In the genomic region with DNA sequence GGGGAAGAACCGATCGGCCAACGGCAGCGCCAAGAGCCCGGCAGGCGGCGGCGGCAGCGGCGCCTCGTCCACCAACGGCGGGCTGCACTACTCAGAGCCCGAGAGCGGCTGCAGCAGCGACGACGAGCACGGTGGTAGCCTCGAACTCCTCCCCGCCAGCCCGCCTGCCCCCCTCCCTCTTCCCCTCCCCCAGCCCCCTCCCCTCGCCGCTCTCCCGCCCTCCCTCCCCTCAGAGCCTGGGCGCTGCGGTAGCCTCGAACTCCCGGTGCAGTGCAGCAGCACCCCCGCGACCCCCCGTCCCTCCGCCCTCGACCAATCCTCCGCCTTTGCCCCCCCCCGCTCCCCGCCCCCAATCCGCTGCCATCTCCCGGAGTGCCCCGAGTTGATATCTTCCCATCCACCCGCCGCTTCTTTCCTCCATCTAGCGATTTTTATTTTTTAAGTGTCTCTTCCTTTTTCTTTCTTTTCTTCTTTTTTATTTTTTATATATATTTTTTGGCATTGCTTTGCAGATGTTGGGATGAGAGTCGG, we compare ENCODE assay signal across 8 cellular contexts. TPM values are rescaled to one million over a fixed set of nuclear protein-coding genes. Genes with fewer than 3 reads are reported as not detected.
A peak's percentile ranks its signal among the peaks of the same experiment; 100 is the strongest.
DNase-seq lines count a peak whose midpoint lies in the region; ATAC-seq and FAIRE-seq lines count a peak whose summit lies in the region.

No MANE protein-coding gene starts in this region.

- no peaks in the 10 kb centered on the region for H3K27me3 ChIP-seq in layer of hippocampus (ENCODE audit: control insufficient read depth, insufficient read depth, low read length)

- H3K27me3 Mint-ChIP-seq in central memory CD8-positive, alpha-beta T cell, result no peaks in the 10 kb centered on the region

- DNase-seq in activated naive CD4-positive, alpha-beta T cell (lab: John Stamatoyannopoulos, UW), result peak; percentile 30 to 67 (median 43)
- DNase-seq in activated naive CD4-positive, alpha-beta T cell treated with Interleukin-2 at 50 U/mL for 16 hours, result no peak
- peak; percentile 62 for DNase-seq in SK-MEL-5 (ENCODE audit: low read depth, low spot score)
- no peak for DNase-seq in central memory CD8-positive, alpha-beta T cell (ENCODE audit: low spot score in 2 of 2)
- peak in 2 of 3 experiments; percentile 15 to 51 for DNase-seq in stimulated activated CD4-positive, alpha-beta T cell treated with anti-CD3 and anti-CD28 coated beads, TNF-alpha, amount 100 ng/mL, for 24 hours (ENCODE audit: low read depth in 3 of 3)
- no peak for DNase-seq in GM19239 (ENCODE audit: insufficient read length, low spot score)

- peaks cover 20% of the 10 kb centered on the region for H3K4me1 Mint-ChIP-seq in central memory CD8-positive, alpha-beta T cell

- peak overlapping the region; percentile 95 for H3K4me3 Mint-ChIP-seq in central memory CD8-positive, alpha-beta T cell

- H3K36me3 Mint-ChIP-seq in central memory CD8-positive, alpha-beta T cell (ENCODE audit: insufficient read depth), result peaks cover 25% of the 10 kb centered on the region

- H3K9me3 Mint-ChIP-seq in central memory CD8-positive, alpha-beta T cell, result no peaks in the 10 kb centered on the region

- in situ Hi-C loops in SK-MEL-5 (cut with HindIII; ENCODE audit: low pct_unique_long_range_greater_than_20kb, low sequenced_read_pairs), result no loop called here

- H3K27ac ChIP-seq in layer of hippocampus (ENCODE audit: low read depth, low read length), result peak overlapping the region; percentile 98

- ATAC-seq in HG03460 (IDR thresholded peaks at IDR 0.05; ENCODE audit: unreplicated experiment), result peak; percentile 10
- peak; percentile 33 for ATAC-seq in central memory CD8-positive, alpha-beta T cell (replicated peaks; ENCODE audit: extremely low read depth, poor library complexity, severe bottlenecking)

- peak overlapping the region; percentile 95 for H3K27ac Mint-ChIP-seq in central memory CD8-positive, alpha-beta T cell (ENCODE audit: low read depth)

- FAIRE-seq in GM19239 (lab: Jason Lieb, UNC), result no peak

RNA-seq across cellular contexts. Expression of a gene that starts 0.5 kb away (rescaled TPM):
- total RNA-seq in SK-MEL-5 (2014; rRNA removed; shearing (Covaris generic)), result 8.7 and 9.2 TPM in 2 replicates
- polyA plus RNA-seq in SK-MEL-5 (2015; cell fraction: cytosol; rRNA removed), result 15.4 and 15.6 TPM in 2 replicates
- polyA plus RNA-seq in SK-MEL-5 (2015; cell fraction: nucleus; rRNA removed), result 108 and 140 TPM in 2 replicates

Comparison
In these comparisons a context has a peak if more than half of its experiments do, and no peak if none do; other contexts are left out.
1. DNase-seq: peak in activated naive CD4-positive, alpha-beta T cell (4 of 4), SK-MEL-5 (single experiment) and stimulated activated CD4-positive, alpha-beta T cell treated with anti-CD3 and anti-CD28 coated beads, TNF-alpha, amount 100 ng/mL, for 24 hours (2 of 3); none in activated naive CD4-positive, alpha-beta T cell treated with Interleukin-2 at 50 U/mL for 16 hours (single experiment), central memory CD8-positive, alpha-beta T cell (0 of 2) and GM19239 (single experiment).